ENCODE assay signal across 20 cellular contexts in genomic region chr16:25493136-25493811, GRCh38.
DNase-seq lines count a peak whose midpoint lies in the region; ATAC-seq, FAIRE-seq and TF ChIP-seq lines count a peak whose summit lies in the region.
"Had no signal": no experiment of that assay in that cellular context is flagged by ENCODE, and none has a peak within 500 bp of the region (broad histone marks: within the 10 kb centered on the region; RNA-seq: fewer than 3 reads in every experiment).

No MANE protein-coding gene starts in this region.

- H3K27me3 ChIP-seq in MG63 (no peaks in the 10 kb centered on the region), psoas muscle (ENCODE audit: insufficient read depth in 3 of 3, low read length in 2 of 3) (peaks cover 0 to 3% (median 0%) of the 10 kb centered on the region in 3 donors)

- intact Hi-C loops in psoas muscle (cut with DNase I), result no loop called here

- H3K4me3 ChIP-seq in MG63 (no peak overlapping the region), psoas muscle (no peak overlapping the region)
- H3K4me3 ChIP-seq: A549 had no signal

- ATAC-seq in psoas muscle (peak; percentile 67 to 97 (median 86)), GM18858 (IDR thresholded peaks at IDR 0.05; ENCODE audit: unreplicated experiment) (no peak), HG03469 (IDR thresholded peaks at IDR 0.05; ENCODE audit: unreplicated experiment) (no peak)
- ATAC-seq: A549 had no signal

- H3K9me3 ChIP-seq in MG63 (no peaks in the 10 kb centered on the region), psoas muscle (no peaks in the 10 kb centered on the region)
- H3K9me3 ChIP-seq: A549 had no signal

- TF ChIP-seq POLR2A in H54 (IDR thresholded peaks at IDR 0.05; ENCODE audit: low read depth, low read length), result no peak

- H3K36me3 ChIP-seq in MG63 (no peaks in the 10 kb centered on the region), psoas muscle (ENCODE audit: insufficient read depth in 1 of 2, low read depth in 1 of 2) (no peaks in the 10 kb centered on the region)

- WGBS in psoas muscle, 3 donors, result 27 to 43% (median 29%) methylated on average over 5 of the region's 5 CpGs

- H3K27ac ChIP-seq in psoas muscle, result no peak overlapping the region
- H3K27ac ChIP-seq: A549, C4-2B had no signal

- DNase-seq in H54 (ENCODE audit: insufficient read length, low spot score) (no peak), MG63 (peak; percentile 64), astrocyte of the hippocampus (ENCODE audit: low read depth, low spot score) (peak; percentile 87), psoas muscle (peak in 1 of 2 donors; percentile 28), hypothalamus (lab: John Stamatoyannopoulos, UW) (no peak), activated gamma-delta T cell treated with Interleukin-2 at 50 U/mL for 16 hours (no peak)
- DNase-seq: Kasumi-1; NCI-H1417 treated with DMSO at 0.1 percent for 48 hours; NCI-H2029; NCI-H2171; NCI-H446; NK-92 treated with Interleukin-12 subunit alpha and Interleukin-12 subunit beta, amount 100 ng/mL, for 24 hours; OCI-M1 had no signal

- no peaks in the 10 kb centered on the region for H3K4me1 ChIP-seq in psoas muscle
- H3K4me1 ChIP-seq: A549 had no signal

- peak; percentile 91 for FAIRE-seq in H54 (lab: Jason Lieb, UNC)
- FAIRE-seq: A549, GM12892, H1, HTR-8/SVneo had no signal

- no peak for TF ChIP-seq CTCF in psoas muscle (IDR thresholded peaks at IDR 0.05)

Comparison
In these comparisons a context has a peak if more than half of its experiments do, and no peak if none do; other contexts are left out.
1. DNase-seq: peak in MG63 (single experiment) and astrocyte of the hippocampus (single experiment); none in H54 (single experiment), hypothalamus (0 of 51) and activated gamma-delta T cell treated with Interleukin-2 at 50 U/mL for 16 hours (single experiment).
2. ATAC-seq: peak in psoas muscle (4 of 4); none in GM18858 (single experiment) and HG03469 (single experiment).